ENCODE assay signal across 1 cellular context in the genomic region with DNA sequence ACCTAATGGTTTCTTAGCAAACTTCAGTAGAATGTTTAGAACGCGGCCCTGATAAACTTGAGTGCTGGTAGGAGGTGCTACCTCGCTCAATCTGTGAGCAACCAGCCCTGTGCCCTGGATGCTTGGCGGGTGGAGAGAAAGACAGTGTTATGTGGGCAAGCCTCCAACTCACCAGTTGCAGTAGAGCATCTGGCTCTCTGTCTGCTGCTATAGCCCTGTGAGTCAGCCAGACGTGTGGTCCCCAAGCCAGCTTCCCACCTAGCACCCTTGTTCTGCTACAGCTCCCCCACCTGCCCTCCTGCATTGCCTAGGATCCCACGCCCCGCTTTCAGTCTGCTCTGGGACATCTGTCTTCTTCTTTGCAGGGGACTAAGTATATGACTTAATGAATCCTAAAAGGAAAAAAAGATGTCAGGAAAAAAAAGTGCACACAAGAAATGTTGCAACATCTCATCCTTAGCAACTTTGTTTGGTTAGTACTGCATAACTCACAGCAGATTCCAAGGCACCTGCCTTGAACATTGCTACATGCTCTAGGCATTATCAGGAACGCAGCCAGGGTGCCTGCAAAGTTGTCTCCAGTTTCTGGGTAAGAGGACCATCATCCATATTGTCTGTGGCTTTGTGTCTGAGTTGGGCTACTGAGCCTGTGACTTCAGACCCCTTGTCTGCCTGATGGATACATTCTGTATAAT.
TF ChIP-seq lines count a peak whose summit lies in the region.

No MANE protein-coding gene starts in this region.

TF ChIP-seq in GM23338, 12 proteins besides CTCF, POLR2A, EP300 and RAD21:
- TF ChIP-seq, protein P1, sequence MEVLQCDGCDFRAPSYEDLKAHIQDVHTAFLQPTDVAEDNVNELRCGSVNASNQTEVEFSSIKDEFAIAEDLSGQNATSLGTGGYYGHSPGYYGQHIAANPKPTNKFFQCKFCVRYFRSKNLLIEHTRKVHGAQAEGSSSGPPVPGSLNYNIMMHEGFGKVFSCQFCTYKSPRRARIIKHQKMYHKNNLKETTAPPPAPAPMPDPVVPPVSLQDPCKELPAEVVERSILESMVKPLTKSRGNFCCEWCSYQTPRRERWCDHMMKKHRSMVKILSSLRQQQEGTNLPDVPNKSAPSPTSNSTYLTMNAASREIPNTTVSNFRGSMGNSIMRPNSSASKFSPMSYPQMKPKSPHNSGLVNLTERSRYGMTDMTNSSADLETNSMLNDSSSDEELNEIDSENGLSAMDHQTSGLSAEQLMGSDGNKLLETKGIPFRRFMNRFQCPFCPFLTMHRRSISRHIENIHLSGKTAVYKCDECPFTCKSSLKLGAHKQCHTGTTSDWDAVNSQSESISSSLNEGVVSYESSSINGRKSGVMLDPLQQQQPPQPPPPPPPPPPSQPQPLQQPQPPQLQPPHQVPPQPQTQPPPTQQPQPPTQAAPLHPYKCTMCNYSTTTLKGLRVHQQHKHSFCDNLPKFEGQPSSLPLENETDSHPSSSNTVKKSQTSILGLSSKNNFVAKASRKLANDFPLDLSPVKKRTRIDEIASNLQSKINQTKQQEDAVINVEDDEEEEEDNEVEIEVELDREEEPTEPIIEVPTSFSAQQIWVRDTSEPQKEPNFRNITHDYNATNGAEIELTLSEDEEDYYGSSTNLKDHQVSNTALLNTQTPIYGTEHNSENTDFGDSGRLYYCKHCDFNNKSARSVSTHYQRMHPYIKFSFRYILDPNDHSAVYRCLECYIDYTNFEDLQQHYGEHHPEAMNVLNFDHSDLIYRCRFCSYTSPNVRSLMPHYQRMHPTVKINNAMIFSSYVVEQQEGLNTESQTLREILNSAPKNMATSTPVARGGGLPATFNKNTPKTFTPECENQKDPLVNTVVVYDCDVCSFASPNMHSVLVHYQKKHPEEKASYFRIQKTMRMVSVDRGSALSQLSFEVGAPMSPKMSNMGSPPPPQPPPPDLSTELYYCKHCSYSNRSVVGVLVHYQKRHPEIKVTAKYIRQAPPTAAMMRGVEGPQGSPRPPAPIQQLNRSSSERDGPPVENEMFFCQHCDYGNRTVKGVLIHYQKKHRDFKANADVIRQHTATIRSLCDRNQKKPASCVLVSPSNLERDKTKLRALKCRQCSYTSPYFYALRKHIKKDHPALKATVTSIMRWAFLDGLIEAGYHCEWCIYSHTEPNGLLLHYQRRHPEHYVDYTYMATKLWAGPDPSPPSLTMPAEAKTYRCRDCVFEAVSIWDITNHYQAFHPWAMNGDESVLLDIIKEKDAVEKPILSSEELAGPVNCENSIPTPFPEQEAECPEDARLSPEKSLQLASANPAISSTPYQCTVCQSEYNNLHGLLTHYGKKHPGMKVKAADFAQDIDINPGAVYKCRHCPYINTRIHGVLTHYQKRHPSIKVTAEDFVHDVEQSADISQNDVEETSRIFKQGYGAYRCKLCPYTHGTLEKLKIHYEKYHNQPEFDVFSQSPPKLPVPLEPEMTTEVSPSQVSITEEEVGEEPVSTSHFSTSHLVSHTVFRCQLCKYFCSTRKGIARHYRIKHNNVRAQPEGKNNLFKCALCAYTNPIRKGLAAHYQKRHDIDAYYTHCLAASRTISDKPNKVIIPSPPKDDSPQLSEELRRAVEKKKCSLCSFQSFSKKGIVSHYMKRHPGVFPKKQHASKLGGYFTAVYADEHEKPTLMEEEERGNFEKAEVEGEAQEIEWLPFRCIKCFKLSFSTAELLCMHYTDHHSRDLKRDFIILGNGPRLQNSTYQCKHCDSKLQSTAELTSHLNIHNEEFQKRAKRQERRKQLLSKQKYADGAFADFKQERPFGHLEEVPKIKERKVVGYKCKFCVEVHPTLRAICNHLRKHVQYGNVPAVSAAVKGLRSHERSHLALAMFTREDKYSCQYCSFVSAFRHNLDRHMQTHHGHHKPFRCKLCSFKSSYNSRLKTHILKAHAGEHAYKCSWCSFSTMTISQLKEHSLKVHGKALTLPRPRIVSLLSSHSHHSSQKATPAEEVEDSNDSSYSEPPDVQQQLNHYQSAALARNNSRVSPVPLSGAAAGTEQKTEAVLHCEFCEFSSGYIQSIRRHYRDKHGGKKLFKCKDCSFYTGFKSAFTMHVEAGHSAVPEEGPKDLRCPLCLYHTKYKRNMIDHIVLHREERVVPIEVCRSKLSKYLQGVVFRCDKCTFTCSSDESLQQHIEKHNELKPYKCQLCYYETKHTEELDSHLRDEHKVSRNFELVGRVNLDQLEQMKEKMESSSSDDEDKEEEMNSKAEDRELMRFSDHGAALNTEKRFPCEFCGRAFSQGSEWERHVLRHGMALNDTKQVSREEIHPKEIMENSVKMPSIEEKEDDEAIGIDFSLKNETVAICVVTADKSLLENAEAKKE (CRISPR knock-in tag; IDR thresholded peaks at IDR 0.05) = no peak
- TF ChIP-seq, protein P2, sequence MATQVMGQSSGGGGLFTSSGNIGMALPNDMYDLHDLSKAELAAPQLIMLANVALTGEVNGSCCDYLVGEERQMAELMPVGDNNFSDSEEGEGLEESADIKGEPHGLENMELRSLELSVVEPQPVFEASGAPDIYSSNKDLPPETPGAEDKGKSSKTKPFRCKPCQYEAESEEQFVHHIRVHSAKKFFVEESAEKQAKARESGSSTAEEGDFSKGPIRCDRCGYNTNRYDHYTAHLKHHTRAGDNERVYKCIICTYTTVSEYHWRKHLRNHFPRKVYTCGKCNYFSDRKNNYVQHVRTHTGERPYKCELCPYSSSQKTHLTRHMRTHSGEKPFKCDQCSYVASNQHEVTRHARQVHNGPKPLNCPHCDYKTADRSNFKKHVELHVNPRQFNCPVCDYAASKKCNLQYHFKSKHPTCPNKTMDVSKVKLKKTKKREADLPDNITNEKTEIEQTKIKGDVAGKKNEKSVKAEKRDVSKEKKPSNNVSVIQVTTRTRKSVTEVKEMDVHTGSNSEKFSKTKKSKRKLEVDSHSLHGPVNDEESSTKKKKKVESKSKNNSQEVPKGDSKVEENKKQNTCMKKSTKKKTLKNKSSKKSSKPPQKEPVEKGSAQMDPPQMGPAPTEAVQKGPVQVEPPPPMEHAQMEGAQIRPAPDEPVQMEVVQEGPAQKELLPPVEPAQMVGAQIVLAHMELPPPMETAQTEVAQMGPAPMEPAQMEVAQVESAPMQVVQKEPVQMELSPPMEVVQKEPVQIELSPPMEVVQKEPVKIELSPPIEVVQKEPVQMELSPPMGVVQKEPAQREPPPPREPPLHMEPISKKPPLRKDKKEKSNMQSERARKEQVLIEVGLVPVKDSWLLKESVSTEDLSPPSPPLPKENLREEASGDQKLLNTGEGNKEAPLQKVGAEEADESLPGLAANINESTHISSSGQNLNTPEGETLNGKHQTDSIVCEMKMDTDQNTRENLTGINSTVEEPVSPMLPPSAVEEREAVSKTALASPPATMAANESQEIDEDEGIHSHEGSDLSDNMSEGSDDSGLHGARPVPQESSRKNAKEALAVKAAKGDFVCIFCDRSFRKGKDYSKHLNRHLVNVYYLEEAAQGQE (IDR thresholded peaks at IDR 0.05; ENCODE audit: unreplicated experiment) = no peak
- TF ChIP-seq ZNF331 (CRISPR knock-in tag; IDR thresholded peaks at IDR 0.05; ENCODE audit: low read depth) (no peak), CREB1 (CRISPR knock-in tag; IDR thresholded peaks at IDR 0.05; ENCODE audit: low read depth) (no peak), STAT1 (IDR thresholded peaks at IDR 0.05; ENCODE audit: unreplicated experiment) (no peak), EZH2phosphoT487 (IDR thresholded peaks at IDR 0.05; ENCODE audit: unreplicated experiment) (no peak), POLR2AphosphoS5 (IDR thresholded peaks at IDR 0.05; ENCODE audit: low read depth) (no peak), EZH2 (IDR thresholded peaks at IDR 0.05; ENCODE audit: low read depth, unreplicated experiment) (no peak), JUNB (IDR thresholded peaks at IDR 0.05; ENCODE audit: unreplicated experiment) (no peak), NANOG (IDR thresholded peaks at IDR 0.05; ENCODE audit: borderline replicate concordance) (no peak), ZNF114 (CRISPR knock-in tag; IDR thresholded peaks at IDR 0.05) (no peak)
- TF ChIP-seq, protein P3, sequence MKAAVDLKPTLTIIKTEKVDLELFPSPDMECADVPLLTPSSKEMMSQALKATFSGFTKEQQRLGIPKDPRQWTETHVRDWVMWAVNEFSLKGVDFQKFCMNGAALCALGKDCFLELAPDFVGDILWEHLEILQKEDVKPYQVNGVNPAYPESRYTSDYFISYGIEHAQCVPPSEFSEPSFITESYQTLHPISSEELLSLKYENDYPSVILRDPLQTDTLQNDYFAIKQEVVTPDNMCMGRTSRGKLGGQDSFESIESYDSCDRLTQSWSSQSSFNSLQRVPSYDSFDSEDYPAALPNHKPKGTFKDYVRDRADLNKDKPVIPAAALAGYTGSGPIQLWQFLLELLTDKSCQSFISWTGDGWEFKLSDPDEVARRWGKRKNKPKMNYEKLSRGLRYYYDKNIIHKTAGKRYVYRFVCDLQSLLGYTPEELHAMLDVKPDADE (IDR thresholded peaks at IDR 0.05) = no peak
